ENCODE assay signal across 29 cellular contexts in the genomic region with DNA sequence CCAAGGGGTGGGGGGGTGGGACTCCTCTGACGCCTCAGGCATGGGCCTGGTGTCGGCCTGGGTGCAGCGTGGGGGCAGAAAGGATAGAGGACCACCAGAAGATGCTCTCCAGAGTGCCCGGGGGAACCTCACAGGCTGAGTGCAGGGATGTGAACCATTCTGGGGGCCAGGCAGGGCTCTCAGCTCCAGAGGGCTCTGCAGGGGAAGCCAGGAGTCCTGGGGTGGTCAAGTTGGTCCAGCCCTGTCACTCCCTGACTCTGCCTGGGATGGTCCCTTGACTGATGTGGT. TPM values are rescaled to one million over a fixed set of nuclear protein-coding genes. Genes with fewer than 3 reads are reported as not detected.
"Had no signal": no experiment of that assay in that cellular context is flagged by ENCODE, and none has a peak within 500 bp of the region (broad histone marks: within the 10 kb centered on the region; RNA-seq: fewer than 3 reads in every experiment).

No MANE protein-coding gene starts in this region.

- H3K4me1 ChIP-seq: left lung, lower lobe of right lung, right lobe of liver, upper lobe of left lung, vagina had no signal

- H3K36me3 ChIP-seq: left lung, lower lobe of right lung, neutrophil, ovary, right atrium auricular region, right lobe of liver, transverse colon, upper lobe of left lung, vagina had no signal

- H3K4me2 ChIP-seq: smooth muscle cell had no signal

- H3K4me3 ChIP-seq: left lung, lower lobe of right lung, ovary, right atrium auricular region, right lobe of liver, smooth muscle cell, transverse colon, upper lobe of left lung, vagina had no signal

- DNase-seq: hypothalamus; immature natural killer cell; kidney; left colon; left lung; mammary epithelial cell; mesenchymal stem cell; naive thymus-derived CD8-positive, alpha-beta T cell; occipital lobe; ovary; right lobe of liver; stimulated activated CD4-positive, alpha-beta T cell treated with anti-CD3 and anti-CD28 coated beads, Interleukin-1b, Interleukin-23, amount 100 ng/mL, for 48 hours; stimulated activated CD4-positive, alpha-beta T cell treated with anti-CD3 and anti-CD28 coated beads, Interleukin-2, amount 100 ng/mL, for 48 hours; stimulated activated CD4-positive, alpha-beta T cell treated with anti-CD3 and anti-CD28 coated beads, Interleukin-4, amount 100 ng/mL, for 4 hours; stimulated activated CD8-positive, alpha-beta memory T cell treated with anti-CD3 and anti-CD28 coated beads, Interleukin-4, amount 100 ng/mL, for 48 hours; stimulated activated naive CD4-positive, alpha-beta T cell treated with Interleukin-2 at 50 U/mL for 16 hours; stimulated activated naive CD8-positive, alpha-beta T cell treated with anti-CD3 and anti-CD28 coated beads, Interleukin-15, amount 100 ng/mL, for 72 hours; substantia nigra; transverse colon; upper lobe of left lung had no signal

- H3K27me3 ChIP-seq: ovary, right atrium auricular region, right lobe of liver, vagina had no signal

- H3K9me3 ChIP-seq: left lung, lower lobe of right lung, neutrophil, ovary, right atrium auricular region, right lobe of liver, transverse colon, upper lobe of left lung, vagina had no signal

- H3K27ac ChIP-seq: left lung, lower lobe of right lung, neutrophil, ovary, right atrium auricular region, right lobe of liver, transverse colon, upper lobe of left lung, vagina had no signal

- ATAC-seq: left colon; left lung; lower lobe of right lung; naive thymus-derived CD8-positive, alpha-beta T cell; right lobe of liver; stimulated activated memory B cell treated with anti-CD40 and anti-IgM and Interleukin-4, amounts not matched to agents 10 μg/mL and 1 μg/mL and 100 μg/mL, for 72 hours; stimulated activated naive CD8-positive, alpha-beta T cell treated with anti-CD3 and anti-CD28 coated beads, Interleukin-15, amount 100 ng/mL, for 72 hours had no signal

RNA-seq across cellular contexts. Expression of a gene that starts 6.5 kb away (rescaled TPM):
- total RNA-seq: mammary epithelial cell, neural crest cell, occipital lobe, ovary, pulmonary artery endothelial cell, renal cortical epithelial cell, smooth muscle cell, vagina had no signal
- polyA plus RNA-seq: mammary epithelial cell, smooth muscle cell had no signal
